31 cellular contexts compared by ENCODE assay signal in genomic region chr16:76335187-76335974, GRCh38. TPM values are rescaled to one million over a fixed set of nuclear protein-coding genes. Genes with fewer than 3 reads are reported as not detected.
DNase-seq lines count a peak whose midpoint lies in the region; ATAC-seq and TF ChIP-seq lines count a peak whose summit lies in the region.
"Had no signal": no experiment of that assay in that cellular context is flagged by ENCODE, and none has a peak within 500 bp of the region (broad histone marks: within the 10 kb centered on the region; RNA-seq: fewer than 3 reads in every experiment).

No MANE protein-coding gene starts in this region.

- no peaks in the 10 kb centered on the region for H3K36me3 ChIP-seq in H7 (replicated peaks; ENCODE audit: control insufficient read depth, insufficient read depth, low read length)
- H3K36me3 ChIP-seq: BLaER1, gastroesophageal sphincter, MG63, neutrophil, Peyer's patch, transverse colon had no signal

- H3K27me3 ChIP-seq in H7 (ENCODE audit: control insufficient read depth, insufficient read depth, low read length) = no peaks in the 10 kb centered on the region
- H3K27me3 ChIP-seq: BLaER1, gastroesophageal sphincter, MG63, neutrophil, Peyer's patch, transverse colon had no signal

- no peak overlapping the region for H3K4me3 ChIP-seq in H7 (ENCODE audit: insufficient read depth, low read depth, low read length)
- H3K4me3 ChIP-seq: BLaER1, gastroesophageal sphincter, MG63, Peyer's patch, psoas muscle, transverse colon had no signal

- TF ChIP-seq POLR2A in erythroblast (IDR thresholded peaks at IDR 0.05; ENCODE audit: low read length) = no peak

- in situ Hi-C loops in SK-MEL-5 (cut with HindIII; ENCODE audit: low pct_unique_long_range_greater_than_20kb, low sequenced_read_pairs) = no loop called here

- peak; percentile 2 for DNase-seq in H7
- peak; percentile 5 for DNase-seq in SK-MEL-5 (ENCODE audit: low read depth, low spot score)
- peak; percentile 35 to 56 for DNase-seq in erythroblast (lab: John Stamatoyannopoulos, UW)
- DNase-seq in putamen (ENCODE audit: low spot score) = peak; percentile 19
- no peak for DNase-seq in activated gamma-delta T cell treated with Interleukin-2 at 50 U/mL for 16 hours
- no peak for DNase-seq in NOMO-1 treated with DMSO at 0.1 percent for 48 hours (lab: John Stamatoyannopoulos, UW; ENCODE audit: unreplicated experiment)
- DNase-seq: activated CD4-positive, alpha-beta T cell treated with anti-CD3 and anti-CD28 coated beads, Interleukin-2, amount 10 ng/mL, durations not matched to agents 7 days and 5 days; activated gamma-delta T cell; activated T-cell treated with anti-CD3 and anti-CD28 coated beads, Interleukin-2, amount 50 U/mL, for 24 hours; cerebellar nuclear complex; DMS53; effector CD8-positive, alpha-beta T cell; hippocampal formation; immature natural killer cell; KBM-7; left colon; MG63; NCI-H1417; NCI-H2029 treated with DMSO at 0.1 percent for 48 hours; NK-92 treated with Interleukin-12 subunit alpha and Interleukin-12 subunit beta, amount 100 ng/mL, for 24 hours; Peyer's patch; psoas muscle; SIG-M5; transverse colon had no signal

- ATAC-seq in GM18909 (IDR thresholded peaks at IDR 0.05; ENCODE audit: poor library complexity, unreplicated experiment) = no peak
- ATAC-seq: esophagus mucosa, gastroesophageal sphincter, HCT116, left colon, psoas muscle, WTC11 had no signal

RNA-seq across cellular contexts. Expression of gene CNTNAP4, which starts 58.2 kb away (rescaled TPM):
- total RNA-seq in H7 (2014; rRNA removed; shearing (Covaris generic)) = 0.03 TPM in 1 of 2 replicates, not detected in the other
- 3.3 and 3.8 TPM in 2 replicates for total RNA-seq in SK-MEL-5 (2014; rRNA removed; shearing (Covaris generic))
- polyA plus RNA-seq in SK-MEL-5 (2015; cell fraction: cytosol; rRNA removed) = 2.0 and 2.9 TPM in 2 replicates
- polyA plus RNA-seq in SK-MEL-5 (2015; cell fraction: nucleus; rRNA removed) = 12.4 and 16.7 TPM in 2 replicates
- total RNA-seq: activated CD4-positive, alpha-beta T cell treated with anti-CD3 and anti-CD28 coated beads, Interleukin-2, amount 10 ng/mL, durations not matched to agents 7 days and 5 days; esophagus mucosa; left colon; Peyer's patch; transverse colon; WTC11 had no signal
- polyA plus RNA-seq: immature natural killer cell had no signal

Comparison
In these comparisons a context has a peak if more than half of its experiments do, and no peak if none do; other contexts are left out.
1. DNase-seq: peak in H7 (single experiment), SK-MEL-5 (single experiment), erythroblast (2 of 2) and putamen (single experiment); none in activated gamma-delta T cell treated with Interleukin-2 at 50 U/mL for 16 hours (single experiment) and NOMO-1 treated with DMSO at 0.1 percent for 48 hours (single experiment).